In genomic region chr3:191361456-191361855, GRCh38 we compare ENCODE assay signal across 2 cellular contexts.
TF ChIP-seq lines count a peak whose summit lies in the region.

No MANE protein-coding gene starts in this region.

TF ChIP-seq in HEK293, 187 proteins besides CTCF, POLR2A, EP300 and RAD21:
- TF ChIP-seq ZNF140 (tag by site-specific recombination; IDR thresholded peaks at IDR 0.05) (no peak), ZNF629 (tag by site-specific recombination; IDR thresholded peaks at IDR 0.05) (peak; percentile 79), ZNF37A (tag by site-specific recombination; IDR thresholded peaks at IDR 0.05) (no peak), ZBTB17 (tag by site-specific recombination; IDR thresholded peaks at IDR 0.05) (peak; percentile 19; the same call in 1 of the 2 replicates), ZFP41 (tag by site-specific recombination; IDR thresholded peaks at IDR 0.05; ENCODE audit: borderline replicate concordance) (no peak), ZNF837 (tag by site-specific recombination; IDR thresholded peaks at IDR 0.05) (no peak), SP7 (tag by site-specific recombination; IDR thresholded peaks at IDR 0.05) (0 out of 2 replicates have a peak, but pooled peaks have one; percentile 35), ZNF155 (tag by site-specific recombination; IDR thresholded peaks at IDR 0.05) (no peak), ZFP37 (tag by site-specific recombination; IDR thresholded peaks at IDR 0.05) (0 out of 2 replicates have a peak, but pooled peaks have one; percentile 45), ZNF366 (tag by site-specific recombination; conservative IDR thresholded peaks at IDR 0.05) (peak; percentile 68), ZNF548 (tag by site-specific recombination; IDR thresholded peaks at IDR 0.05) (no peak), ZNF776 (tag by site-specific recombination; IDR thresholded peaks at IDR 0.05; ENCODE audit: borderline replicate concordance) (no peak), ZBTB21 (tag by site-specific recombination; IDR thresholded peaks at IDR 0.05) (no peak)
TF ChIP-seq in HEK293: peak in this region for 5.

TF ChIP-seq in K562, 482 proteins besides CTCF, POLR2A, EP300 and RAD21:
- TF ChIP-seq DDX20 (tag; IDR thresholded peaks at IDR 0.05; ENCODE audit: low read depth), result no peak
- no peak for TF ChIP-seq NELFE (IDR thresholded peaks at IDR 0.05; ENCODE audit: insufficient read depth, insufficient read length)
- no peak for TF ChIP-seq HDAC6 (IDR thresholded peaks at IDR 0.05; ENCODE audit: low read depth, low read length)
- TF ChIP-seq HOMEZ (CRISPR knock-in tag; IDR thresholded peaks at IDR 0.05), result no peak
- TF ChIP-seq TFE3 (CRISPR knock-in tag; IDR thresholded peaks at IDR 0.05), result no peak
- no peak for TF ChIP-seq WHSC1 (IDR thresholded peaks at IDR 0.05; ENCODE audit: low read length)
- no peak for TF ChIP-seq GABPA (tag; conservative IDR thresholded peaks at IDR 0.05; ENCODE audit: low read depth)
- TF ChIP-seq ARID3B (CRISPR knock-in tag; IDR thresholded peaks at IDR 0.05; ENCODE audit: borderline replicate concordance), result no peak
- TF ChIP-seq ZNF639 (CRISPR knock-in tag; conservative IDR thresholded peaks at IDR 0.05 in 1 of 2, IDR thresholded peaks at IDR 0.05 in 1 of 2), result no peak
- no peak for TF ChIP-seq SRSF9 (IDR thresholded peaks at IDR 0.05; ENCODE audit: borderline replicate concordance, low read depth, low read length)
- no peak for TF ChIP-seq BCLAF1 (IDR thresholded peaks at IDR 0.05; ENCODE audit: borderline replicate concordance in 1 of 2, control insufficient read depth in 1 of 2, low read depth in 2 of 2, low read length in 1 of 2)
